ENCODE assay signal across 19 cellular contexts in the genomic region with DNA sequence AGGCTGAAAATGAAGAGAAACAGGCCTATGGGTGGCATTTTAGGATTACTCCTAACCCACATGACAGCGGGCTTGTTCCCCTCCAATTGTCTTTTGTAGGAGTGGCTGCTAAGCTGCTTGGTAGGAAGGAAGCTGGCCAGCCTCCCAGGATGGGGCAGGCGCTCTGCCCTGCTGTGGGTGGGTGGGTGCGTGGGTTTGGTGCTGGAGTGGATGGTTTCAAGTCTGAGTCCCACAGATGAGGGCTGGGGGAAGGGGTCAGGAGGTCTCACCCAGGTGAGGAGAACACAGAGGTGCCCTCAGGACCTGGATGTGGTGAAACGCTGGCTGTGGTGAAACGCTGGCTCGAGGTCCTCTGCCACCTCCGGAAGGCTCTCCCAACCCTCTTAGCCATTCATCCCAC.
"Had no signal": no experiment of that assay in that cellular context is flagged by ENCODE, and none has a peak within 500 bp of the region (broad histone marks: within the 10 kb centered on the region; RNA-seq: fewer than 3 reads in every experiment).

No MANE protein-coding gene starts in this region.

- H3K36me3 ChIP-seq: adrenal gland, colonic mucosa, Peyer's patch had no signal

- H3K27ac ChIP-seq: adrenal gland, colonic mucosa, Peyer's patch, RWPE1, SJCRH30 had no signal

- H3K4me1 ChIP-seq: adrenal gland, colonic mucosa, Peyer's patch, SJCRH30 had no signal

- DNase-seq: activated CD4-positive, alpha-beta memory T cell treated with anti-CD3 and anti-CD28 coated beads, Interleukin-2, amount 10 ng/mL, durations not matched to agents 7 days and 5 days; activated CD4-positive, alpha-beta T cell treated with anti-CD3 and anti-CD28 coated beads, Interleukin-2, amount 10 ng/mL, durations not matched to agents 7 days and 5 days; activated CD4-positive, CD25-positive, alpha-beta regulatory T cell; activated naive CD4-positive, alpha-beta T cell treated with anti-CD3 and anti-CD28 coated beads, Interleukin-2, amount 50 U/mL, for 16 hours; activated naive CD8-positive, alpha-beta T cell treated with anti-CD3 and anti-CD28 coated beads, Interleukin-2, amount 10 ng/mL, durations not matched to agents 7 days and 5 days; activated T-cell treated with anti-CD3 and anti-CD28 coated beads for 4 hours; adrenal gland; anterior cingulate cortex; caudate nucleus; colonic mucosa; Karpas-422; MM.1S; NCI-H187 treated with DMSO at 0.1 percent for 48 hours; Peyer's patch; Right ventricle myocardium superior; SJCRH30; SK-N-SH; T-helper 1 cell had no signal

- H3K4me3 ChIP-seq: adrenal gland, colonic mucosa, Peyer's patch, SJCRH30 had no signal

- H3K9me3 ChIP-seq: adrenal gland, colonic mucosa, Peyer's patch, SJCRH30, SK-N-SH had no signal

- H3K27me3 ChIP-seq: adrenal gland, colonic mucosa, Peyer's patch, SJCRH30 had no signal
